ENCODE assay signal across 8 cellular contexts in the genomic region with DNA sequence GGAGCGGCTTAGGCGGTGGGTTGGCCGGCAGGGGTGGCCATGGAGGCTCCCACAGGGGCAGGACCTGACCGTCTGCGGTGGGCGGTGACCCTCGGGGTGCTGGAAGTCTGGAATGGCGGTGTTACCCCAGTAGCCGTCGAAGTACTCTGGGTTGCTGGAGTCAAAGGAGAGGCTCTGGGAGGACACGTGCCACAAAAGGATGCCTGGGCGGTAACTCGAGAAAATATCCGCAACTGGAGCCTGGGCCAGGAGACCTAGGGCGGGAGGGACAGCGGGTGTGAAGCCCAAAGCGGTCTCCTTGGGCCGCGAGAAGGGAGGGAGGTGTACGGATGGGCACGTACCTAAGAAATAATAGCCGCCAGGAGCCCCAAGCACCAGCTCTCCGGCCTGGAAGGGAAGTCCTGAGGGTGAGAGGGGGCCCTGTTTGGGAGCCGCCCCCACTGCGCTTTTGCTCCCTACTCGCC. TPM values are rescaled to one million over a fixed set of nuclear protein-coding genes. Genes with fewer than 3 reads are reported as not detected.
A peak's percentile ranks its signal among the peaks of the same experiment; 100 is the strongest.
DNase-seq lines count a peak whose midpoint lies in the region; ATAC-seq and TF ChIP-seq lines count a peak whose summit lies in the region.

No MANE protein-coding gene starts in this region.

- H3K4me1 ChIP-seq in breast epithelium (no peaks in the 10 kb centered on the region), mesendoderm (ENCODE audit: control insufficient read depth, low read depth, low read length) (no peaks in the 10 kb centered on the region), uterus (no peaks in the 10 kb centered on the region)

- intact Hi-C loops in breast epithelium (cut with DNase I; ENCODE audit: low total_unique reads) (no loop called here), uterus (cut with DNase I; ENCODE audit: low total_unique reads) (no loop called here)

- H3K27me3 ChIP-seq in breast epithelium (no peaks in the 10 kb centered on the region), mesendoderm (ENCODE audit: insufficient read depth, low read length, poor library complexity) (peaks cover 5% of the 10 kb centered on the region), uterus (no peaks in the 10 kb centered on the region)

- ATAC-seq in activated naive CD4-positive, alpha-beta T cell treated with anti-CD3 and anti-CD28 coated beads, Interleukin-2, amount 50 U/mL, for 72 hours = no peak

- H4K5ac ChIP-seq in mesendoderm (ENCODE audit: low read length) = no peak overlapping the region

- H3K4me3 ChIP-seq in breast epithelium = peak overlapping the region; percentile 32 to 65 (median 58)
- H3K4me3 ChIP-seq in mesendoderm (ENCODE audit: low read length) = no peak overlapping the region
- peak overlapping the region; percentile 35 to 45 for H3K4me3 ChIP-seq in uterus

- peak overlapping the region; percentile 66 for H3K9ac ChIP-seq in mesendoderm (ENCODE audit: low read length)

- peak overlapping the region; percentile 91 for H3K4me2 ChIP-seq in mesendoderm (ENCODE audit: low read length)

- no peak overlapping the region for H3K18ac ChIP-seq in mesendoderm (ENCODE audit: low read length)

- no CpG with 5 or more reads among the region's 26 CpGs for WGBS in mesendoderm (ENCODE audit: extremely low coverage, insufficient coverage, low lambda C conversion rate)

- no peaks in the 10 kb centered on the region for H3K9me3 Mint-ChIP-seq in activated naive CD4-positive, alpha-beta T cell treated with anti-CD3 and anti-CD28 coated beads, Interleukin-2, amount 50 U/mL, for 24 hours
- no peaks in the 10 kb centered on the region for H3K9me3 Mint-ChIP-seq in activated naive CD4-positive, alpha-beta T cell treated with anti-CD3 and anti-CD28 coated beads, Interleukin-2, amount 50 U/mL, for 72 hours

- peak overlapping the region; percentile 81 for H3K4me3 Mint-ChIP-seq in activated naive CD4-positive, alpha-beta T cell treated with anti-CD3 and anti-CD28 coated beads, Interleukin-2, amount 50 U/mL, for 24 hours

- no peak overlapping the region for H2BK5ac ChIP-seq in mesendoderm (ENCODE audit: low read length)

- H2BK15ac ChIP-seq in mesendoderm (replicated peaks; ENCODE audit: low read depth) = no peak overlapping the region

- H3K27ac Mint-ChIP-seq in activated naive CD4-positive, alpha-beta T cell treated with anti-CD3 and anti-CD28 coated beads, Interleukin-2, amount 50 U/mL, for 24 hours = no peak overlapping the region
- H3K27ac Mint-ChIP-seq in activated naive CD4-positive, alpha-beta T cell treated with anti-CD3 and anti-CD28 coated beads, Interleukin-2, amount 50 U/mL, for 72 hours = no peak overlapping the region

- TF ChIP-seq POLR2A in breast epithelium (IDR thresholded peaks at IDR 0.05) (no peak), uterus (IDR thresholded peaks at IDR 0.05) (no peak)

- H3K56ac ChIP-seq in mesendoderm (ENCODE audit: low read length) = peak overlapping the region; percentile 81

- H3K27ac ChIP-seq in breast epithelium (no peak overlapping the region), mesendoderm (ENCODE audit: low read depth, low read length) (no peak overlapping the region), uterus (peak overlapping the region in 1 of 2 donors; percentile 34)

- H3K79me2 ChIP-seq in mesendoderm (ENCODE audit: control insufficient read depth, insufficient read depth, low read length) = no peaks in the 10 kb centered on the region

- H3K36me3 ChIP-seq in breast epithelium (no peaks in the 10 kb centered on the region), mesendoderm (ENCODE audit: control insufficient read depth, insufficient read depth, low read length) (no peaks in the 10 kb centered on the region), uterus (no peaks in the 10 kb centered on the region)

- H4K8ac ChIP-seq in mesendoderm (ENCODE audit: low read depth, low read length) = no peak overlapping the region

- no peak overlapping the region for H3K4ac ChIP-seq in mesendoderm (ENCODE audit: low read depth, low read length)

- H3K4me1 Mint-ChIP-seq in activated naive CD4-positive, alpha-beta T cell treated with anti-CD3 and anti-CD28 coated beads, Interleukin-2, amount 50 U/mL, for 24 hours = peaks cover 12% of the 10 kb centered on the region

- no peaks in the 10 kb centered on the region for H3K79me1 ChIP-seq in mesendoderm (ENCODE audit: low read length)

- peaks cover 5% of the 10 kb centered on the region for H3K27me3 Mint-ChIP-seq in activated naive CD4-positive, alpha-beta T cell treated with anti-CD3 and anti-CD28 coated beads, Interleukin-2, amount 50 U/mL, for 24 hours

- no peaks in the 10 kb centered on the region for H3K9me3 ChIP-seq in breast epithelium
- H3K9me3 ChIP-seq in uterus = no peaks in the 10 kb centered on the region

- H2AK5ac ChIP-seq in mesendoderm (ENCODE audit: low read length) = no peak overlapping the region

- no peaks in the 10 kb centered on the region for H3K36me3 Mint-ChIP-seq in activated naive CD4-positive, alpha-beta T cell treated with anti-CD3 and anti-CD28 coated beads, Interleukin-2, amount 50 U/mL, for 24 hours
- peaks cover 0 to 4% of the 10 kb centered on the region in 2 donors for H3K36me3 Mint-ChIP-seq in activated naive CD4-positive, alpha-beta T cell treated with anti-CD3 and anti-CD28 coated beads, Interleukin-2, amount 50 U/mL, for 72 hours

- no peak overlapping the region for H2BK120ac ChIP-seq in mesendoderm (ENCODE audit: low read depth, low read length)

- no peak for DNase-seq in activated naive CD4-positive, alpha-beta T cell treated with anti-CD3 and anti-CD28 coated beads, Interleukin-2, amount 50 U/mL, for 72 hours (ENCODE audit: low spot score in 2 of 2)
- DNase-seq in breast epithelium (ENCODE audit: low spot score in 2 of 2) = no peak
- DNase-seq in mesendoderm = peak; percentile 65
- DNase-seq in uterus = no peak
- no peak for DNase-seq in AG08396 (ENCODE audit: low spot score)
- no peak for DNase-seq in SHP77 (lab: John Stamatoyannopoulos, UW)
- no peak for DNase-seq in RKO (ENCODE audit: low spot score)

- peak overlapping the region; percentile 24 for H3K23ac ChIP-seq in mesendoderm (ENCODE audit: low read length)

- TF ChIP-seq CTCF in breast epithelium (IDR thresholded peaks at IDR 0.05) (no peak), uterus (IDR thresholded peaks at IDR 0.05) (no peak)

RNA-seq across cellular contexts. Expression of gene ITGA2B, which starts 4.6 kb away (rescaled TPM):
- 1 to 10 TPM; 2.6 to 3.2 TPM for total RNA-seq in activated naive CD4-positive, alpha-beta T cell treated with anti-CD3 and anti-CD28 coated beads, Interleukin-2, amount 50 U/mL, for 72 hours
- total RNA-seq in breast epithelium = 1 to 10 TPM in 2 of 3 donors, under 1 TPM in 1; 0.66 to 1.2 (median 1.1) TPM
- 1.3 TPM for polyA plus RNA-seq in mesendoderm (2013, experiment 1 of 2)
- polyA plus RNA-seq in mesendoderm (2013, experiment 2 of 2) = 1.7 TPM
- total RNA-seq in uterus = 1 to 10 TPM in 2 of 4 donors, not detected in 2; 7.4 to 7.7 TPM

RNA-seq across cellular contexts. Expression of gene FAM171A2, which starts 21.2 kb away (rescaled TPM):
- total RNA-seq in activated naive CD4-positive, alpha-beta T cell treated with anti-CD3 and anti-CD28 coated beads, Interleukin-2, amount 50 U/mL, for 72 hours = under 1 TPM; 0.35 to 0.43 TPM
- total RNA-seq in breast epithelium = 1 to 10 TPM in 2 of 3 donors, under 1 TPM in 1; 0.88 to 2.9 (median 2.7) TPM
- 6.5 TPM for polyA plus RNA-seq in mesendoderm (2013, experiment 1 of 2)
- polyA plus RNA-seq in mesendoderm (2013, experiment 2 of 2) = 6.4 TPM
- total RNA-seq in uterus = 10 to 100 TPM in 3 of 4 donors, under 1 TPM in 1; 0.77 to 32.1 (median 14.2) TPM

RNA-seq across cellular contexts. Expression of gene GRN, which starts 39.8 kb away (rescaled TPM):
- total RNA-seq in activated naive CD4-positive, alpha-beta T cell treated with anti-CD3 and anti-CD28 coated beads, Interleukin-2, amount 50 U/mL, for 72 hours = 10 to 100 TPM; 65.0 to 73.0 TPM
- total RNA-seq in breast epithelium = 100 to 1,000 TPM; 166 to 372 (median 252) TPM
- 84.9 TPM for polyA plus RNA-seq in mesendoderm (2013, experiment 1 of 2)
- 83.1 TPM for polyA plus RNA-seq in mesendoderm (2013, experiment 2 of 2)
- 100 to 1,000 TPM; 101 to 178 (median 120) TPM for total RNA-seq in uterus
